In the genomic region with DNA sequence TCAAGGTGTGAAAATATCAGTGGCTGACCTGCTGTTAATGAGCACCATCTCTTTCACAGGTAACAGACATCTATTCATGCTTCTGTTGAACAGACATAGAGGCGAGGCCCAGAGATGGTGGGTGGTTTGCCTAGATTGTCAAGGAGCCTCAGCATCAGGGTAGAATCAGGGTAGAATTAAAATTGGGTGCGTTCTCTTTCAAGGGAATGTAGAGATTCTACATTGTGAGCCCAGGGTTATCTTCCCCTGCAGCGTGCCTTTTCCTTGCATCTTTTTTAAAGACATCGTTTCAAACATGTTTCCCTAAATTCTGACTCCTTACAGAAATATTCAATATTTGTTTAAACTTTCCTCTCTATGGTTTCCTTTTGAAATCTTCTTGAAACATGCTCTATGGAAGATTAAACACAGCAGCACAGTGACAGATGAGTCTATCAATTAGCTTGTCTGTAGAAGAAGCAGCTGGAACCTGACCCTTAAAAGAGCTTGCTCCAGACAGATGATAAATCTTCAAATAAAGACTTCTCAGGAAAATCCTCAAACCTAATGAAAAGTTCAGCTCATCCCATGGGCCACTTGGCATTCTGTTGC, we compare ENCODE assay signal across 1 cellular context.
TF ChIP-seq lines count a peak whose summit lies in the region.

No MANE protein-coding gene starts in this region.

TF ChIP-seq in IMR-90, 13 proteins besides CTCF, POLR2A, EP300 and RAD21:
- TF ChIP-seq RCOR1 (IDR thresholded peaks at IDR 0.05; ENCODE audit: insufficient replicate concordance, low read length) (no peak), NFE2L2 (IDR thresholded peaks at IDR 0.05; ENCODE audit: low read depth, low read length) (no peak), CHD1 (IDR thresholded peaks at IDR 0.05; ENCODE audit: low read depth, low read length) (no peak), FOS (IDR thresholded peaks at IDR 0.05; ENCODE audit: low read depth, low read length) (no peak), MAZ (IDR thresholded peaks at IDR 0.05; ENCODE audit: borderline replicate concordance, low read depth, low read length) (no peak), BHLHE40 (IDR thresholded peaks at IDR 0.05; ENCODE audit: low read depth, low read length) (no peak), MXI1 (IDR thresholded peaks at IDR 0.05; ENCODE audit: borderline replicate concordance, low read depth, low read length) (no peak), RFX5 (IDR thresholded peaks at IDR 0.05; ENCODE audit: low read depth, low read length) (no peak), SMC3 (IDR thresholded peaks at IDR 0.05; ENCODE audit: low read depth, low read length) (no peak), CEBPB (IDR thresholded peaks at IDR 0.05; ENCODE audit: low read depth, low read length) (no peak), MAFK (IDR thresholded peaks at IDR 0.05; ENCODE audit: low read depth, low read length) (no peak)
- TF ChIP-seq, protein P1, sequence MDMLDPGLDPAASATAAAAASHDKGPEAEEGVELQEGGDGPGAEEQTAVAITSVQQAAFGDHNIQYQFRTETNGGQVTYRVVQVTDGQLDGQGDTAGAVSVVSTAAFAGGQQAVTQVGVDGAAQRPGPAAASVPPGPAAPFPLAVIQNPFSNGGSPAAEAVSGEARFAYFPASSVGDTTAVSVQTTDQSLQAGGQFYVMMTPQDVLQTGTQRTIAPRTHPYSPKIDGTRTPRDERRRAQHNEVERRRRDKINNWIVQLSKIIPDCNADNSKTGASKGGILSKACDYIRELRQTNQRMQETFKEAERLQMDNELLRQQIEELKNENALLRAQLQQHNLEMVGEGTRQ (IDR thresholded peaks at IDR 0.05; ENCODE audit: low read depth, low read length): no peak
- TF ChIP-seq, protein P2, sequence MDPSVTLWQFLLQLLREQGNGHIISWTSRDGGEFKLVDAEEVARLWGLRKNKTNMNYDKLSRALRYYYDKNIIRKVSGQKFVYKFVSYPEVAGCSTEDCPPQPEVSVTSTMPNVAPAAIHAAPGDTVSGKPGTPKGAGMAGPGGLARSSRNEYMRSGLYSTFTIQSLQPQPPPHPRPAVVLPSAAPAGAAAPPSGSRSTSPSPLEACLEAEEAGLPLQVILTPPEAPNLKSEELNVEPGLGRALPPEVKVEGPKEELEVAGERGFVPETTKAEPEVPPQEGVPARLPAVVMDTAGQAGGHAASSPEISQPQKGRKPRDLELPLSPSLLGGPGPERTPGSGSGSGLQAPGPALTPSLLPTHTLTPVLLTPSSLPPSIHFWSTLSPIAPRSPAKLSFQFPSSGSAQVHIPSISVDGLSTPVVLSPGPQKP (IDR thresholded peaks at IDR 0.05; ENCODE audit: borderline replicate concordance, low read depth, low read length): no peak
